3 cellular contexts compared by ENCODE assay signal in genomic region chr2:178912416-178913056, GRCh38.
TF ChIP-seq lines count a peak whose summit lies in the region.

No MANE protein-coding gene starts in this region.

TF ChIP-seq in SK-N-SH, 30 proteins besides CTCF, POLR2A, EP300 and RAD21 (continued from another document):
- no peak for TF ChIP-seq MAX (IDR thresholded peaks at IDR 0.05; ENCODE audit: low read depth)
- no peak for TF ChIP-seq TEAD4 (IDR thresholded peaks at IDR 0.05; ENCODE audit: borderline replicate concordance, insufficient read depth)
- TF ChIP-seq YY1 (IDR thresholded peaks at IDR 0.05; ENCODE audit: low read depth), result no peak
- TF ChIP-seq FOSL2 (IDR thresholded peaks at IDR 0.05; ENCODE audit: borderline replicate concordance, low read depth), result no peak; the same call in 1 of the 2 replicates
- TF ChIP-seq REST (IDR thresholded peaks at IDR 0.05; ENCODE audit: low read depth, low read length), result no peak
- TF ChIP-seq MEF2A (IDR thresholded peaks at IDR 0.05; ENCODE audit: borderline replicate concordance, low read depth), result no peak
- TF ChIP-seq USF2 (IDR thresholded peaks at IDR 0.05; ENCODE audit: borderline replicate concordance, low read depth, low read length), result no peak
- no peak for TF ChIP-seq CHD2 (IDR thresholded peaks at IDR 0.05; ENCODE audit: low read length, partially characterized antibody)
- TF ChIP-seq TAF1 (IDR thresholded peaks at IDR 0.05; ENCODE audit: borderline replicate concordance, low read depth, low read length), result no peak
- no peak for TF ChIP-seq SMC3 (IDR thresholded peaks at IDR 0.05; ENCODE audit: low read depth, low read length)
- no peak for TF ChIP-seq FOXJ3 (CRISPR knock-in tag; IDR thresholded peaks at IDR 0.05)
- peak; percentile 45 for TF ChIP-seq TCF12 (IDR thresholded peaks at IDR 0.05)
- no peak for TF ChIP-seq NFIC (IDR thresholded peaks at IDR 0.05; ENCODE audit: borderline replicate concordance)
- no peak for TF ChIP-seq JUND (IDR thresholded peaks at IDR 0.05)

TF ChIP-seq in SK-N-SH treated with all-trans-retinoic acid at 6 μM for 48 hours, 23 proteins besides CTCF, POLR2A, EP300 and RAD21 (continued from another document):
- TF ChIP-seq CREB5 (CRISPR knock-in tag; IDR thresholded peaks at IDR 0.05; ENCODE audit: low read depth) (no peak), ZNF565 (CRISPR knock-in tag; conservative IDR thresholded peaks at IDR 0.05; ENCODE audit: low read depth) (no peak), ARNTL (CRISPR knock-in tag; IDR thresholded peaks at IDR 0.05; ENCODE audit: borderline replicate concordance, low read depth) (no peak), PPARA (CRISPR knock-in tag; IDR thresholded peaks at IDR 0.05; ENCODE audit: borderline replicate concordance) (no peak), RARB (CRISPR knock-in tag; IDR thresholded peaks at IDR 0.05) (no peak), ESRRG (CRISPR knock-in tag; IDR thresholded peaks at IDR 0.05) (no peak), OSR1 (CRISPR knock-in tag; IDR thresholded peaks at IDR 0.05) (no peak), SNAI2 (CRISPR knock-in tag; IDR thresholded peaks at IDR 0.05) (no peak), TSHZ2 (CRISPR knock-in tag; IDR thresholded peaks at IDR 0.05) (no peak), CSDC2 (CRISPR knock-in tag; IDR thresholded peaks at IDR 0.05) (no peak), TCF4 (CRISPR knock-in tag; IDR thresholded peaks at IDR 0.05; ENCODE audit: borderline replicate concordance) (no peak), ZFP30 (CRISPR knock-in tag; IDR thresholded peaks at IDR 0.05) (no peak), TOX (CRISPR knock-in tag; IDR thresholded peaks at IDR 0.05; ENCODE audit: borderline replicate concordance) (no peak), ZFP3 (CRISPR knock-in tag; IDR thresholded peaks at IDR 0.05) (no peak), ZC3H10 (CRISPR knock-in tag; IDR thresholded peaks at IDR 0.05) (no peak)
- TF ChIP-seq, protein P1, sequence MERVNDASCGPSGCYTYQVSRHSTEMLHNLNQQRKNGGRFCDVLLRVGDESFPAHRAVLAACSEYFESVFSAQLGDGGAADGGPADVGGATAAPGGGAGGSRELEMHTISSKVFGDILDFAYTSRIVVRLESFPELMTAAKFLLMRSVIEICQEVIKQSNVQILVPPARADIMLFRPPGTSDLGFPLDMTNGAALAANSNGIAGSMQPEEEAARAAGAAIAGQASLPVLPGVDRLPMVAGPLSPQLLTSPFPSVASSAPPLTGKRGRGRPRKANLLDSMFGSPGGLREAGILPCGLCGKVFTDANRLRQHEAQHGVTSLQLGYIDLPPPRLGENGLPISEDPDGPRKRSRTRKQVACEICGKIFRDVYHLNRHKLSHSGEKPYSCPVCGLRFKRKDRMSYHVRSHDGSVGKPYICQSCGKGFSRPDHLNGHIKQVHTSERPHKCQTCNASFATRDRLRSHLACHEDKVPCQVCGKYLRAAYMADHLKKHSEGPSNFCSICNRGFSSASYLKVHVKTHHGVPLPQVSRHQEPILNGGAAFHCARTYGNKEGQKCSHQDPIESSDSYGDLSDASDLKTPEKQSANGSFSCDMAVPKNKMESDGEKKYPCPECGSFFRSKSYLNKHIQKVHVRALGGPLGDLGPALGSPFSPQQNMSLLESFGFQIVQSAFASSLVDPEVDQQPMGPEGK (CRISPR knock-in tag; IDR thresholded peaks at IDR 0.05; ENCODE audit: borderline replicate concordance), result no peak

TF ChIP-seq in GM12878, 131 proteins besides CTCF, POLR2A, EP300 and RAD21 (continued from another document):
- TF ChIP-seq TBL1XR1 (IDR thresholded peaks at IDR 0.05; ENCODE audit: low read depth, low read length) (no peak), NFYA (IDR thresholded peaks at IDR 0.05; ENCODE audit: borderline replicate concordance, low read depth, low read length) (no peak), CREM (IDR thresholded peaks at IDR 0.05; ENCODE audit: low read depth) (peak; percentile 50; the same call in 1 of the 2 replicates), RUNX3 (IDR thresholded peaks at IDR 0.05; ENCODE audit: low read length) (peak; percentile 41; the same call in 1 of the 2 replicates), CREB1 (IDR thresholded peaks at IDR 0.05; ENCODE audit: low read depth) (peak; percentile 59; the same call in 1 of the 2 replicates), ASH2L (IDR thresholded peaks at IDR 0.05; ENCODE audit: borderline replicate concordance, low read depth) (no peak), E2F4 (IDR thresholded peaks at IDR 0.05; ENCODE audit: low read depth, low read length) (no peak), CHD2 (IDR thresholded peaks at IDR 0.05; ENCODE audit: borderline replicate concordance, low read depth, low read length) (no peak), ZBED1 (IDR thresholded peaks at IDR 0.05; ENCODE audit: borderline replicate concordance) (no peak)
